In the genomic region with DNA sequence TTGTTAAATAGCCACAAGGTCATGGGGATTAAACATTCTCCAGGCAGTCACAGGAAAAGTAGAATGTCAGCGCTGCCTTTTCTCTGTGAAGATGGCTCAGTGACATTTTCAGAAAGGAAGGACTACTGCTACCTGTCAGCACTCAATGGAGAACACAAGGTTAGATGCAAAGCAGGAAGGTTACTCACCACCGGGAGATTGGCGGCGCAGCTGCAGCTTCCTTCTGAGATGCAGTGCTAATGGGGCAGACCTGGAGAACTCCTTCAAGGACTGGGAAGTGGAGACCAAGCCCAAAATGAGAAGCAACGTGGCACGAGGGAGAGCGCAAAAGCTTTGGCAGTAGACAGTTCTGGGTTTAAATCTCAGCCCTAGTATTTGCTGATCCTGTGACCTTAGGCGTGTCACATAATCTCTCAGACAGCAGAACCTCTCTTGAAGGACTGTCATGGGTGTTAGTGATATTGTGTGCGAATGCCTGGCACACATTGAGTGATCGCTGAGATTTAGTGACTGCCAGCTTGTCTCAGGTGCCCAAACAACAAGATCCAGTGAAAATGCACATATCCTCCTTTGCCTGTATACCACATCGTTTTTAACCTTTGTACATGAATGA, we compare ENCODE assay signal across 13 cellular contexts.
"Had no signal": no experiment of that assay in that cellular context is flagged by ENCODE, and none has a peak within 500 bp of the region (broad histone marks: within the 10 kb centered on the region; RNA-seq: fewer than 3 reads in every experiment).

No MANE protein-coding gene starts in this region.

- H3K27me3 ChIP-seq: colonic mucosa, right lobe of liver had no signal

- ATAC-seq: activated CD8-positive, alpha-beta T cell treated with anti-CD3 and anti-CD28 coated beads for 36 hours; activated naive CD4-positive, alpha-beta T cell treated with anti-CD3 and anti-CD28 coated beads, Interleukin-2, amount 50 U/mL, for 72 hours; mucosa of descending colon; naive thymus-derived CD4-positive, alpha-beta T cell; right lobe of liver; stimulated activated naive CD8-positive, alpha-beta T cell treated with anti-CD3 and anti-CD28 coated beads, Interleukin-15, amount 100 ng/mL, for 72 hours had no signal

- H3K4me3 ChIP-seq: colonic mucosa, mucosa of descending colon, prostate gland, right lobe of liver had no signal

- DNase-seq: activated CD4-positive, alpha-beta T cell treated with anti-CD3 and anti-CD28 coated beads for 4 hours; activated CD8-positive, alpha-beta T cell treated with anti-CD3 and anti-CD28 coated beads for 36 hours; activated effector memory CD4-positive, alpha-beta T cell treated with anti-CD3 and anti-CD28 coated beads, Interleukin-2, amount 50 U/mL, for 16 hours; activated T-cell treated with anti-CD3 and anti-CD28 coated beads, Interleukin-2, amount 50 U/mL, for 48 hours; central memory CD4-positive, alpha-beta T cell; colonic mucosa; mucosa of descending colon; naive thymus-derived CD4-positive, alpha-beta T cell; right lobe of liver; stimulated activated naive CD8-positive, alpha-beta T cell treated with anti-CD3 and anti-CD28 coated beads, Interleukin-15, amount 100 ng/mL, for 72 hours; T-helper 2 cell had no signal

- H3K27ac ChIP-seq: colonic mucosa, prostate gland, right lobe of liver had no signal

- H3K4me1 ChIP-seq: colonic mucosa, prostate gland, right lobe of liver had no signal

- H3K9me3 ChIP-seq: colonic mucosa, mucosa of descending colon, prostate gland, right lobe of liver had no signal

- H3K36me3 ChIP-seq: colonic mucosa, prostate gland, right lobe of liver had no signal
